ENCODE assay signal across 22 cellular contexts in genomic region chrX:150372756-150373155, GRCh38.
"Had no signal": no experiment of that assay in that cellular context is flagged by ENCODE, and none has a peak within 500 bp of the region (broad histone marks: within the 10 kb centered on the region; RNA-seq: fewer than 3 reads in every experiment).

No MANE protein-coding gene starts in this region.

- H3K4me1 ChIP-seq: ascending aorta had no signal

- DNase-seq: activated CD4-positive, alpha-beta T cell treated with anti-CD3 and anti-CD28 coated beads for 36 hours; activated CD4-positive, alpha-beta T cell treated with anti-CD3 and anti-CD28 coated beads, Interleukin-2, amount 50 U/mL, for 4 hours; activated CD8-positive, alpha-beta memory T cell treated with anti-CD3 and anti-CD28 coated beads for 24 hours; activated CD8-positive, alpha-beta memory T cell treated with anti-CD3 and anti-CD28 coated beads, Interleukin-2, amount 50 U/mL, for 4 hours; activated T-cell treated with anti-CD3 and anti-CD28 coated beads, Interleukin-2, amount 50 U/mL, for 24 hours; cerebellar nuclear complex; effector CD8-positive, alpha-beta T cell; erythroblast; left colon; naive thymus-derived CD4-positive, alpha-beta T cell; stimulated activated CD4-positive, alpha-beta T cell treated with anti-CD3 and anti-CD28 coated beads, Interleukin-12 subunit alpha, Interleukin-12 subunit beta, amount 100 ng/mL, for 4 hours; stimulated activated CD4-positive, alpha-beta T cell treated with anti-CD3 and anti-CD28 coated beads, Interleukin-4, amount 100 ng/mL, for 4 hours; stimulated activated naive CD8-positive, alpha-beta T cell treated with anti-CD3 and anti-CD28 coated beads, Interleukin-15, amount 100 ng/mL, for 72 hours; T-helper 1 cell; T-helper 9 cell; trophoblast cell; uterus had no signal

- H3K9me3 ChIP-seq: ascending aorta, suprapubic skin, uterus had no signal

- H3K27me3 ChIP-seq: ascending aorta, suprapubic skin, uterus had no signal

- H3K4me3 ChIP-seq: ascending aorta, suprapubic skin, uterus had no signal

- ATAC-seq: activated CD4-positive, alpha-beta T cell treated with anti-CD3 and anti-CD28 coated beads for 36 hours; activated naive CD4-positive, alpha-beta T cell treated with anti-CD3 and anti-CD28 coated beads, Interleukin-2, amount 50 U/mL, for 72 hours; activated T-helper 17 cell treated with anti-CD3 and anti-CD28 coated beads, Interleukin-2, amount 50 U/mL, for 72 hours; left colon; naive thymus-derived CD4-positive, alpha-beta T cell; stimulated activated naive CD8-positive, alpha-beta T cell treated with anti-CD3 and anti-CD28 coated beads, Interleukin-15, amount 100 ng/mL, for 72 hours; WTC11 had no signal

- H3K27ac ChIP-seq: ascending aorta, suprapubic skin had no signal

- H3K36me3 ChIP-seq: ascending aorta, suprapubic skin, uterus had no signal
